ENCODE assay signal across 18 cellular contexts in genomic region chr21:43355196-43355924, GRCh38.
DNase-seq lines count a peak whose midpoint lies in the region; ATAC-seq and TF ChIP-seq lines count a peak whose summit lies in the region.
"Had no signal": no experiment of that assay in that cellular context is flagged by ENCODE, and none has a peak within 500 bp of the region (broad histone marks: within the 10 kb centered on the region; RNA-seq: fewer than 3 reads in every experiment).

No MANE protein-coding gene starts in this region.

- DNase-seq in A673 (ENCODE audit: low spot score), result peak; percentile 40
- DNase-seq in COR-L47 (lab: John Stamatoyannopoulos, UW), result peak; percentile 39
- DNase-seq in NCI-H2107 treated with DMSO at 0.1 percent for 48 hours (lab: John Stamatoyannopoulos, UW; ENCODE audit: unreplicated experiment), result peak; percentile 37
- peak; percentile 29 for DNase-seq in astrocyte of the hippocampus (ENCODE audit: low read depth, low spot score)
- no peak for DNase-seq in colonic mucosa
- no peak for DNase-seq in SHP77 (lab: John Stamatoyannopoulos, UW)
- DNase-seq: activated CD4-positive, CD25-positive, alpha-beta regulatory T cell treated with anti-CD3 and anti-CD28 coated beads, Interleukin-2, amount 50 U/mL, for 72 hours; activated gamma-delta T cell treated with Interleukin-2 at 50 U/mL for 16 hours; effector CD4-positive, alpha-beta T cell; GOT3; PC-3; stomach had no signal

- ATAC-seq in HG02852 (IDR thresholded peaks at IDR 0.05; ENCODE audit: unreplicated experiment) (no peak), GM18909 (IDR thresholded peaks at IDR 0.05; ENCODE audit: poor library complexity, unreplicated experiment) (no peak)
- ATAC-seq: PC-3, sciatic nerve had no signal

- H3K27me3 ChIP-seq in A673 (replicated peaks; ENCODE audit: insufficient read depth, low read depth, low read length, poor library complexity) (no peaks in the 10 kb centered on the region), colonic mucosa (no peaks in the 10 kb centered on the region)
- H3K27me3 ChIP-seq: esophagus muscularis mucosa, SJSA1, stomach had no signal

- CTCF ChIA-PET in A673 (lab: Charles Lee), result no interaction called here

- H3K9ac ChIP-seq in colonic mucosa (ENCODE audit: low read depth in 2 of 2, low read length in 2 of 2), result no peak overlapping the region

- no peaks in the 10 kb centered on the region for H3K36me3 ChIP-seq in A673 (ENCODE audit: insufficient read depth, low read length, poor library complexity, severe bottlenecking)
- no peaks in the 10 kb centered on the region for H3K36me3 ChIP-seq in colonic mucosa
- H3K36me3 ChIP-seq: esophagus muscularis mucosa, SJSA1, stomach had no signal

- H3K9me3 ChIP-seq in A673 (ENCODE audit: low read depth, low read length, poor library complexity, severe bottlenecking), result no peaks in the 10 kb centered on the region
- H3K9me3 ChIP-seq in colonic mucosa, result no peaks in the 10 kb centered on the region
- H3K9me3 ChIP-seq: Caco-2, esophagus muscularis mucosa, SJSA1, stomach had no signal

- POLR2A ChIA-PET in A673 (lab: Charles Lee; ENCODE audit: low non-redundant PET), result no interaction called here

- H3K4me1 ChIP-seq in A673 (ENCODE audit: insufficient read depth, low read length, poor library complexity, severe bottlenecking), result peaks cover 6% of the 10 kb centered on the region
- no peaks in the 10 kb centered on the region for H3K4me1 ChIP-seq in colonic mucosa
- H3K4me1 ChIP-seq: Caco-2, esophagus muscularis mucosa, SJSA1 had no signal

- TF ChIP-seq CTCF in A673 (conservative IDR thresholded peaks at IDR 0.05; ENCODE audit: low read depth, low read length), result no peak
- no peak for TF ChIP-seq CTCF in colonic mucosa (IDR thresholded peaks at IDR 0.05)

- H3K4me3 ChIP-seq in A673 (ENCODE audit: low read depth, low read length, poor library complexity, severe bottlenecking) (no peak overlapping the region), colonic mucosa (no peak overlapping the region)
- H3K4me3 ChIP-seq: esophagus muscularis mucosa, SJSA1, stomach had no signal

- no TSS peak for BruUV-seq in A673 (replicated peaks; lab: Mats Ljungman, UMichigan)

- intact Hi-C loops in A673 (cut with micrococcal nuclease; ENCODE audit: unreplicated experiment), result no loop called here
- intact Hi-C loops in colonic mucosa (cut with DNase I), result no loop called here

- H3K27ac ChIP-seq in A673 (ENCODE audit: low read depth, low read length, poor library complexity, severe bottlenecking), result no peak overlapping the region
- no peak overlapping the region for H3K27ac ChIP-seq in colonic mucosa
- H3K27ac ChIP-seq: esophagus muscularis mucosa, SJSA1 had no signal

Comparison
In these comparisons a context has a peak if more than half of its experiments do, and no peak if none do; other contexts are left out.
1. DNase-seq: peak in A673 (single experiment), COR-L47 (single experiment), NCI-H2107 treated with DMSO at 0.1 percent for 48 hours (single experiment) and astrocyte of the hippocampus (single experiment); none in colonic mucosa (single experiment) and SHP77 (0 of 2).